11 cellular contexts compared by ENCODE assay signal in genomic region chr9:127872492-127873222, GRCh38.
"Had no signal": no experiment of that assay in that cellular context is flagged by ENCODE, and none has a peak within 500 bp of the region (broad histone marks: within the 10 kb centered on the region; RNA-seq: fewer than 3 reads in every experiment).

No MANE protein-coding gene starts in this region.

- H3K27ac ChIP-seq: neutrophil, right lobe of liver had no signal

- H3K27me3 ChIP-seq: esophagus squamous epithelium, right lobe of liver had no signal

- H3K4me3 ChIP-seq: esophagus squamous epithelium, right lobe of liver had no signal

- H3K9me3 ChIP-seq: esophagus squamous epithelium, neutrophil, right lobe of liver had no signal

- H3K36me3 ChIP-seq: neutrophil had no signal

- ATAC-seq: left lobe of liver, right lobe of liver had no signal

- DNase-seq: activated CD4-positive, alpha-beta T cell treated with anti-CD3 and anti-CD28 coated beads, Interleukin-2, amount 10 ng/mL, durations not matched to agents 7 days and 5 days; activated CD4-positive, CD25-positive, alpha-beta regulatory T cell; activated T-cell treated with anti-CD3 and anti-CD28 coated beads for 4 hours; esophagus squamous epithelium; foreskin fibroblast; mesendoderm; stimulated activated naive CD4-positive, alpha-beta T cell treated with Interleukin-2 at 50 U/mL for 16 hours; T-helper 2 cell had no signal
